ENCODE assay signal across 2 cellular contexts in genomic region chr12:56709759-56710376, GRCh38.
A peak's percentile ranks its signal among the peaks of the same experiment; 100 is the strongest.
TF ChIP-seq lines count a peak whose summit lies in the region.

No MANE protein-coding gene starts in this region.

TF ChIP-seq in HEK293, 187 proteins besides CTCF, POLR2A, EP300 and RAD21:
- TF ChIP-seq PRDM1 (tag by site-specific recombination; IDR thresholded peaks at IDR 0.05) (peak; percentile 66), ZNF792 (tag by site-specific recombination; IDR thresholded peaks at IDR 0.05) (no peak), ZNF600 (tag by site-specific recombination; IDR thresholded peaks at IDR 0.05) (0 out of 2 replicates have a peak, but pooled peaks have one; percentile 25), ZNF248 (tag by site-specific recombination; IDR thresholded peaks at IDR 0.05) (no peak)
TF ChIP-seq in HEK293: peak in this region for 2.

TF ChIP-seq in GM12878, 131 proteins besides CTCF, POLR2A, EP300 and RAD21:
- TF ChIP-seq PML (IDR thresholded peaks at IDR 0.05; ENCODE audit: low read length): no peak
- TF ChIP-seq BCL3 (IDR thresholded peaks at IDR 0.05; ENCODE audit: borderline replicate concordance, insufficient read depth, low read depth, low read length, poor library complexity, severe bottlenecking): no peak
- no peak for TF ChIP-seq NRF1 (conservative IDR thresholded peaks at IDR 0.05; ENCODE audit: low read depth, low read length)
- no peak for TF ChIP-seq ZNF384 (IDR thresholded peaks at IDR 0.05; ENCODE audit: borderline replicate concordance, low read depth, low read length)
- TF ChIP-seq BMI1 (IDR thresholded peaks at IDR 0.05; ENCODE audit: borderline replicate concordance): no peak
- no peak for TF ChIP-seq NBN (IDR thresholded peaks at IDR 0.05)
- no peak for TF ChIP-seq KLF5 (IDR thresholded peaks at IDR 0.05; ENCODE audit: partially characterized antibody)
- no peak for TF ChIP-seq ZNF207 (IDR thresholded peaks at IDR 0.05; ENCODE audit: borderline replicate concordance)
